11 cellular contexts compared by ENCODE assay signal in genomic region chr16:27258241-27258734, GRCh38. TPM values are rescaled to one million over a fixed set of nuclear protein-coding genes. Genes with fewer than 3 reads are reported as not detected.
A peak's percentile ranks its signal among the peaks of the same experiment; 100 is the strongest.
DNase-seq lines count a peak whose midpoint lies in the region; ATAC-seq and TF ChIP-seq lines count a peak whose summit lies in the region.
"Had no signal": no experiment of that assay in that cellular context is flagged by ENCODE, and none has a peak within 500 bp of the region (broad histone marks: within the 10 kb centered on the region; RNA-seq: fewer than 3 reads in every experiment).

No MANE protein-coding gene starts in this region.

- H3K9me3 ChIP-seq in colonic mucosa (no peaks in the 10 kb centered on the region), mesodermal cell (ENCODE audit: control insufficient read depth, low read length) (no peaks in the 10 kb centered on the region), upper lobe of right lung (no peaks in the 10 kb centered on the region)

- H3K9me3 Mint-ChIP-seq in activated naive CD4-positive, alpha-beta T cell treated with anti-CD3 and anti-CD28 coated beads, Interleukin-2, amount 50 U/mL, for 24 hours, result no peaks in the 10 kb centered on the region
- H3K9me3 Mint-ChIP-seq in activated naive CD4-positive, alpha-beta T cell treated with anti-CD3 and anti-CD28 coated beads, Interleukin-2, amount 10 ng/mL, durations not matched to agents 7 days and 5 days, result no peaks in the 10 kb centered on the region

- DNase-seq in activated naive CD4-positive, alpha-beta T cell treated with anti-CD3 and anti-CD28 coated beads, Interleukin-2, amount 10 ng/mL, durations not matched to agents 7 days and 5 days, result no peak
- DNase-seq in colonic mucosa (no peak), upper lobe of right lung (no peak)
- DNase-seq: activated CD4-positive, alpha-beta T cell treated with anti-CD3 and anti-CD28 coated beads, Interleukin-2, amount 50 U/mL, for 1 hour; NCI-H2029 treated with DMSO at 0.1 percent for 48 hours; SHP77 had no signal

- peak overlapping the region; percentile 86 for H3K27ac Mint-ChIP-seq in activated naive CD4-positive, alpha-beta T cell treated with anti-CD3 and anti-CD28 coated beads, Interleukin-2, amount 50 U/mL, for 24 hours
- H3K27ac Mint-ChIP-seq in activated naive CD4-positive, alpha-beta T cell treated with anti-CD3 and anti-CD28 coated beads, Interleukin-2, amount 10 ng/mL, durations not matched to agents 7 days and 5 days, result no peak overlapping the region

- WGBS in mesodermal cell (ENCODE audit: insufficient coverage in 2 of 2), 2 experiments, result 83 to 90% methylated on average over 3 of the region's 3 CpGs

- peak overlapping the region; percentile 46 for H3K27ac ChIP-seq in colonic mucosa
- peak overlapping the region; percentile 59 for H3K27ac ChIP-seq in mesodermal cell (ENCODE audit: low read depth, low read length, severe bottlenecking)
- peak overlapping the region; percentile 75 for H3K27ac ChIP-seq in upper lobe of right lung

- peak; percentile 57 for ATAC-seq in upper lobe of right lung
- ATAC-seq in GM21786 (IDR thresholded peaks at IDR 0.05; ENCODE audit: unreplicated experiment), result no peak
- no peak for ATAC-seq in GM18498 (IDR thresholded peaks at IDR 0.05; ENCODE audit: unreplicated experiment)
- ATAC-seq in HG03025 (IDR thresholded peaks at IDR 0.05; ENCODE audit: low FRiP score, unreplicated experiment), result no peak

- no peaks in the 10 kb centered on the region for H3K4me1 ChIP-seq in colonic mucosa
- peaks cover 21% of the 10 kb centered on the region for H3K4me1 ChIP-seq in mesodermal cell (ENCODE audit: control insufficient read depth, insufficient read depth, low read length, poor library complexity, severe bottlenecking)
- H3K4me1 ChIP-seq in upper lobe of right lung, result peaks cover 33% of the 10 kb centered on the region

- H3K27me3 Mint-ChIP-seq in activated naive CD4-positive, alpha-beta T cell treated with anti-CD3 and anti-CD28 coated beads, Interleukin-2, amount 50 U/mL, for 24 hours, result no peaks in the 10 kb centered on the region
- no peaks in the 10 kb centered on the region for H3K27me3 Mint-ChIP-seq in activated naive CD4-positive, alpha-beta T cell treated with anti-CD3 and anti-CD28 coated beads, Interleukin-2, amount 10 ng/mL, durations not matched to agents 7 days and 5 days

- TF ChIP-seq CTCF in colonic mucosa (IDR thresholded peaks at IDR 0.05) (no peak), upper lobe of right lung (IDR thresholded peaks at IDR 0.05) (no peak)

- H3K9ac ChIP-seq in colonic mucosa (ENCODE audit: low read depth in 2 of 2, low read length in 2 of 2), result no peak overlapping the region

- intact Hi-C loops in colonic mucosa (cut with DNase I), result no loop called here
- intact Hi-C loops in upper lobe of right lung (cut with DNase I), result no loop called here

- H3K36me3 ChIP-seq in colonic mucosa, result no peaks in the 10 kb centered on the region
- no peaks in the 10 kb centered on the region for H3K36me3 ChIP-seq in mesodermal cell (ENCODE audit: control insufficient read depth, insufficient read depth, low read length)
- H3K36me3 ChIP-seq in upper lobe of right lung, result peaks cover 25% of the 10 kb centered on the region

- H3K4me1 Mint-ChIP-seq in activated naive CD4-positive, alpha-beta T cell treated with anti-CD3 and anti-CD28 coated beads, Interleukin-2, amount 50 U/mL, for 24 hours, result peaks cover 91% of the 10 kb centered on the region
- peaks cover 71% of the 10 kb centered on the region for H3K4me1 Mint-ChIP-seq in activated naive CD4-positive, alpha-beta T cell treated with anti-CD3 and anti-CD28 coated beads, Interleukin-2, amount 10 ng/mL, durations not matched to agents 7 days and 5 days

- no peak overlapping the region for H3K4me3 ChIP-seq in colonic mucosa
- H3K4me3 ChIP-seq in mesodermal cell (ENCODE audit: extremely low read depth, insufficient read depth, low read length, poor library complexity, severe bottlenecking), result no peak overlapping the region
- no peak overlapping the region for H3K4me3 ChIP-seq in upper lobe of right lung

- CTCF ChIA-PET in activated naive CD4-positive, alpha-beta T cell treated with anti-CD3 and anti-CD28 coated beads, Interleukin-2, amount 10 ng/mL, durations not matched to agents 7 days and 5 days (lab: Charles Lee), result interaction anchor here (0.9 kb wide), 1 partner anchor 8 kb away, joined by 3 read pairs; no protein-coding TSS in a partner anchor

- peak overlapping the region; percentile 34 for H3K4me3 Mint-ChIP-seq in activated naive CD4-positive, alpha-beta T cell treated with anti-CD3 and anti-CD28 coated beads, Interleukin-2, amount 50 U/mL, for 24 hours
- H3K4me3 Mint-ChIP-seq in activated naive CD4-positive, alpha-beta T cell treated with anti-CD3 and anti-CD28 coated beads, Interleukin-2, amount 10 ng/mL, durations not matched to agents 7 days and 5 days, result no peak overlapping the region

- H3K27me3 ChIP-seq in colonic mucosa (no peaks in the 10 kb centered on the region), upper lobe of right lung (no peaks in the 10 kb centered on the region)

- peaks cover 34% of the 10 kb centered on the region for H3K36me3 Mint-ChIP-seq in activated naive CD4-positive, alpha-beta T cell treated with anti-CD3 and anti-CD28 coated beads, Interleukin-2, amount 50 U/mL, for 24 hours
- peaks cover 68% of the 10 kb centered on the region for H3K36me3 Mint-ChIP-seq in activated naive CD4-positive, alpha-beta T cell treated with anti-CD3 and anti-CD28 coated beads, Interleukin-2, amount 10 ng/mL, durations not matched to agents 7 days and 5 days

RNA-seq across cellular contexts. Expression of gene NSMCE1, which starts 10.3 kb away (rescaled TPM):
- 10 to 100 TPM; 37.6 to 58.2 TPM for total RNA-seq in colonic mucosa
- 24.3 TPM for polyA plus RNA-seq in mesodermal cell (2013, experiment 1 of 2)
- polyA plus RNA-seq in mesodermal cell (2013, experiment 2 of 2), result 23.7 TPM
- total RNA-seq in upper lobe of right lung, result 49.2 TPM

RNA-seq across cellular contexts. Expression of gene KDM8, which starts 55.0 kb away (rescaled TPM):
- total RNA-seq in colonic mucosa, result 1 to 10 TPM; 5.2 to 7.1 TPM
- polyA plus RNA-seq in mesodermal cell (2013, experiment 1 of 2), result 5.5 TPM
- 3.3 TPM for polyA plus RNA-seq in mesodermal cell (2013, experiment 2 of 2)
- total RNA-seq in upper lobe of right lung, result 6.1 TPM

RNA-seq across cellular contexts. Expression of gene IL4R, which starts 55.5 kb away (rescaled TPM):
- total RNA-seq in colonic mucosa (10 to 100 TPM; 74.8 to 80.0 TPM), upper lobe of right lung (153 TPM)
- 29.3 TPM for polyA plus RNA-seq in mesodermal cell (2013, experiment 1 of 2)
- polyA plus RNA-seq in mesodermal cell (2013, experiment 2 of 2), result 20.0 TPM
